In genomic region chr11:66317766-66318575, GRCh38 we compare ENCODE assay signal across 8 cellular contexts. TPM values are rescaled to one million over a fixed set of nuclear protein-coding genes. Genes with fewer than 3 reads are reported as not detected.
DNase-seq lines count a peak whose midpoint lies in the region; TF ChIP-seq lines count a peak whose summit lies in the region.

No MANE protein-coding gene starts in this region.

- 47% methylated on average over 15 of the region's 15 CpGs for WGBS in prostate gland

- peak; percentile 66 for DNase-seq in AG09309 (ENCODE audit: low read depth)
- DNase-seq in HuH-7.5 (ENCODE audit: low spot score): peak; percentile 99
- DNase-seq in activated CD8-positive, alpha-beta memory T cell treated with anti-CD3 and anti-CD28 coated beads, Interleukin-2, amount 50 U/mL, for 4 hours: peak; percentile 50
- peak; percentile 95 for DNase-seq in fibroblast of the aortic adventitia (ENCODE audit: low read depth)
- DNase-seq in prostate gland (ENCODE audit: low spot score): no peak
- no peak for DNase-seq in NCI-H748 (lab: John Stamatoyannopoulos, UW; ENCODE audit: unreplicated experiment)
- DNase-seq in MG63: no peak
- DNase-seq in NCI-H2107 treated with DMSO at 0.1 percent for 48 hours (lab: John Stamatoyannopoulos, UW; ENCODE audit: unreplicated experiment): no peak

- peak overlapping the region; percentile 77 to 78 for H3K27ac ChIP-seq in prostate gland

- no peaks in the 10 kb centered on the region for H3K4me1 ChIP-seq in prostate gland (replicated peaks)

- H3K36me3 ChIP-seq in prostate gland (no peaks in the 10 kb centered on the region), MG63 (no peaks in the 10 kb centered on the region)

- intact Hi-C loops in prostate gland (cut with DNase I): no loop called here

- TF ChIP-seq CTCF in AG09309 (IDR thresholded peaks at IDR 0.05; ENCODE audit: control insufficient read depth, insufficient read depth, low read depth, low read length, missing control alignments): no peak
- TF ChIP-seq CTCF in fibroblast of the aortic adventitia (IDR thresholded peaks at IDR 0.05; ENCODE audit: insufficient read depth, low read length): no peak
- TF ChIP-seq CTCF in prostate gland (IDR thresholded peaks at IDR 0.05): no peak

- H3K4me3 ChIP-seq in AG09309 (ENCODE audit: control insufficient read depth, low read depth, low read length): no peak overlapping the region
- peak overlapping the region; percentile 37 for H3K4me3 ChIP-seq in fibroblast of the aortic adventitia (ENCODE audit: low read depth, low read length)
- no peak overlapping the region for H3K4me3 ChIP-seq in prostate gland
- no peak overlapping the region for H3K4me3 ChIP-seq in MG63

- H3K27me3 ChIP-seq in prostate gland (replicated peaks; ENCODE audit: insufficient read depth) (no peaks in the 10 kb centered on the region), MG63 (no peaks in the 10 kb centered on the region)

- H3K9me3 ChIP-seq in prostate gland: no peaks in the 10 kb centered on the region
- 0 out of 2 replicates have a peak, but pooled peaks cover 2% of the 10 kb centered on the region for H3K9me3 ChIP-seq in MG63

- no peak for TF ChIP-seq POLR2A in prostate gland (IDR thresholded peaks at IDR 0.05)

RNA-seq across cellular contexts. Expression of gene CD248, which starts 1.1 kb away (rescaled TPM):
- 99.1 and 193 TPM in 2 replicates for total RNA-seq in fibroblast of the aortic adventitia (ENCODE audit: low replicate concordance)
- total RNA-seq in prostate gland: 1 to 10 TPM; 1.9 to 7.3 TPM
- not detected in 2 replicates for total RNA-seq in MG63 (2014; rRNA removed; shearing (Covaris generic); ENCODE audit: low replicate concordance)

RNA-seq across cellular contexts. Expression of gene RIN1, which starts 18.3 kb away (rescaled TPM):
- total RNA-seq in fibroblast of the aortic adventitia (ENCODE audit: low replicate concordance) (10.1 and 45.3 TPM in 2 replicates), prostate gland (10 to 100 TPM; 12.8 to 16.9 TPM)
- 45.3 and 65.7 TPM in 2 replicates for total RNA-seq in MG63 (2014; rRNA removed; shearing (Covaris generic); ENCODE audit: low replicate concordance)

RNA-seq across cellular contexts. Expression of gene TMEM151A, which starts 26.3 kb away (rescaled TPM):
- 0.27 and 0.41 TPM in 2 replicates for total RNA-seq in fibroblast of the aortic adventitia (ENCODE audit: low replicate concordance)
- under 1 TPM; 0.17 to 0.50 TPM for total RNA-seq in prostate gland
- total RNA-seq in MG63 (2014; rRNA removed; shearing (Covaris generic); ENCODE audit: low replicate concordance): 0.56 TPM in 1 of 2 replicates, not detected in the other

RNA-seq across cellular contexts. Expression of gene BRMS1, which starts 26.9 kb away (rescaled TPM):
- total RNA-seq in fibroblast of the aortic adventitia (ENCODE audit: low replicate concordance): 22.6 and 38.5 TPM in 2 replicates
- total RNA-seq in prostate gland: 10 to 100 TPM; 55.7 to 71.3 TPM
- 119 TPM in 2 replicates for total RNA-seq in MG63 (2014; rRNA removed; shearing (Covaris generic); ENCODE audit: low replicate concordance)

RNA-seq across cellular contexts. Expression of gene YIF1A, which starts 29.0 kb away (rescaled TPM):
- total RNA-seq in fibroblast of the aortic adventitia (ENCODE audit: low replicate concordance) (35.0 and 119 TPM in 2 replicates), prostate gland (100 to 1,000 TPM in 1 of 2 donors, 10 to 100 TPM in 1; 92.6 to 112 TPM)
- 217 and 220 TPM in 2 replicates for total RNA-seq in MG63 (2014; rRNA removed; shearing (Covaris generic); ENCODE audit: low replicate concordance)

Comparison
In these comparisons a context has a peak if more than half of its experiments do, and no peak if none do; other contexts are left out.
1. DNase-seq: peak in AG09309 (single experiment), HuH-7.5 (single experiment), activated CD8-positive, alpha-beta memory T cell treated with anti-CD3 and anti-CD28 coated beads, Interleukin-2, amount 50 U/mL, for 4 hours (single experiment) and fibroblast of the aortic adventitia (single experiment); none in prostate gland (single experiment), NCI-H748 (single experiment), MG63 (single experiment) and NCI-H2107 treated with DMSO at 0.1 percent for 48 hours (single experiment).
2. RNA of gene CD248, which starts 1.1 kb away (total RNA-seq): 99.1 to 193 TPM in fibroblast of the aortic adventitia; 1.9 to 7.3 TPM in prostate gland and not detected in MG63; every median in the first group is over 10 times any median in the second.